In the genomic region with DNA sequence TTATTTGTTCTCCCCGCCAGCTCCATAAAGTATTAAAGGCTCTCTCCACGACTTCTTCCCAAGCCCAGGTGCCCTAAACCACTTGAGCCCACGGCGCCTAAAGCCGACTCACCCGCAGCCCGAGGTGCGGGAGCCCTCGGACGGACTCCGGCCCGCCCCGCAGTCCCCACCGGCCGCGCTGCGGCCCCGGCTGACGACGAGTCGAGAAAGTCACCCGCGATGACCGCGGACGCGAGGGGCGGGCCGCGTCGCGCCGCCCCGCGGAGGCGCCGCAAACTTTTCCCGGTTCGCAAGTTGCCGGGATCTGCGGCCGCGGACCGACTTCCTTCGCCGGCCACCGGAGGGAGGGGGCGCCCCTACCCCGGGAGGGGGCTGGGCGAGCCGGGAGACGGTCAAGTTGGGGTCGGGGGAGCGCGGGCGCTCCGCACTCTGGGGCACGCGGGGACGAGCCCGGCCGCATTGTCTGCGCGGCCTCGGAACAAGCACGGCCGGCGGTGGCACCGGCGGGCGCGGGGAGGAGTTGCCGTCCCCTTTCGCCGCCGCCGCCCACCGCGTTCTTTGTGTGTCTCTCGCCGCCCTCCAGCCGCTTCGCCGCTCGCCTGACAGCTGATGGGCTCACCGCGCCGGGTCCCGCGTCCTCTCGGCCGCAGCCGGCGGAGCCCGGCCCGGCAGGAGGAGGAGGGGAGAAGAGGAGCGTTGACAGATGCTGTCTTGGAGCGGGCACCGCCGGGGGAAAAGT, we compare ENCODE assay signal across 9 cellular contexts.
DNase-seq lines count a peak whose midpoint lies in the region; ATAC-seq and TF ChIP-seq lines count a peak whose summit lies in the region.
"Had no signal": no experiment of that assay in that cellular context is flagged by ENCODE, and none has a peak within 500 bp of the region (broad histone marks: within the 10 kb centered on the region; RNA-seq: fewer than 3 reads in every experiment).

No MANE protein-coding gene starts in this region.

- TF ChIP-seq CTCF in natural killer cell (IDR thresholded peaks at IDR 0.05) = no peak
- TF ChIP-seq CTCF in psoas muscle (IDR thresholded peaks at IDR 0.05) = peak; percentile 33

- H3K36me3 Mint-ChIP-seq in natural killer cell treated with Interleukin-12 subunit alpha and Interleukin-12 subunit beta and Interleukin-15 and Interleukin-18, amount 100 ng/mL, for 72 hours = no peaks in the 10 kb centered on the region
- H3K36me3 Mint-ChIP-seq in natural killer cell = no peaks in the 10 kb centered on the region

- H3K27ac Mint-ChIP-seq in natural killer cell treated with Interleukin-12 subunit alpha and Interleukin-12 subunit beta and Interleukin-15 and Interleukin-18, amount 100 ng/mL, for 72 hours = no peak overlapping the region
- no peak overlapping the region for H3K27ac Mint-ChIP-seq in natural killer cell

- peak overlapping the region; percentile 69 for H3K27ac ChIP-seq in adipose tissue (ENCODE audit: low read depth, low read length)
- peak overlapping the region; percentile 92 for H3K27ac ChIP-seq in right cardiac atrium (ENCODE audit: low read length)
- peak overlapping the region; percentile 95 for H3K27ac ChIP-seq in psoas muscle
- H3K27ac ChIP-seq: neutrophil had no signal

- H3K4me3 ChIP-seq in right cardiac atrium (ENCODE audit: low read length) (peak overlapping the region; percentile 91), psoas muscle (peak overlapping the region; percentile 92)

- H3K4me1 ChIP-seq in right cardiac atrium (ENCODE audit: control insufficient read depth, insufficient read depth, low read length) = peaks cover 4% of the 10 kb centered on the region
- H3K4me1 ChIP-seq in psoas muscle = peaks cover 19% of the 10 kb centered on the region

- H3K4me3 Mint-ChIP-seq in natural killer cell treated with Interleukin-12 subunit alpha and Interleukin-12 subunit beta and Interleukin-15 and Interleukin-18, amount 100 ng/mL, for 72 hours = no peak overlapping the region
- no peak overlapping the region for H3K4me3 Mint-ChIP-seq in natural killer cell

- H3K36me3 ChIP-seq in psoas muscle (ENCODE audit: insufficient read depth in 1 of 2, low read depth in 1 of 2) = peaks cover 4 to 23% of the 10 kb centered on the region in 2 donors
- H3K36me3 ChIP-seq: neutrophil had no signal

- H3K4me1 Mint-ChIP-seq in natural killer cell treated with Interleukin-12 subunit alpha and Interleukin-12 subunit beta and Interleukin-15 and Interleukin-18, amount 100 ng/mL, for 72 hours (ENCODE audit: low read depth in 2 of 2) = no peaks in the 10 kb centered on the region
- no peaks in the 10 kb centered on the region for H3K4me1 Mint-ChIP-seq in natural killer cell

- peaks cover 19 to 28% of the 10 kb centered on the region in 2 donors for H3K27me3 Mint-ChIP-seq in natural killer cell treated with Interleukin-12 subunit alpha and Interleukin-12 subunit beta and Interleukin-15 and Interleukin-18, amount 100 ng/mL, for 72 hours
- peaks cover 29 to 45% of the 10 kb centered on the region in 2 donors for H3K27me3 Mint-ChIP-seq in natural killer cell (ENCODE audit: low read depth in 2 of 2)

- H3K27me3 ChIP-seq in right cardiac atrium (ENCODE audit: control insufficient read depth, insufficient read depth) = no peaks in the 10 kb centered on the region
- H3K27me3 ChIP-seq in psoas muscle (ENCODE audit: insufficient read depth in 3 of 3, low read length in 2 of 3) = no peaks in the 10 kb centered on the region

- ATAC-seq in natural killer cell treated with Interleukin-12 subunit alpha and Interleukin-12 subunit beta and Interleukin-15 and Interleukin-18, amount 100 ng/mL, for 72 hours = peak; percentile 29 to 41
- ATAC-seq in natural killer cell (no peak), HG03066 (IDR thresholded peaks at IDR 0.05; ENCODE audit: low read depth, unreplicated experiment) (peak; percentile 45), right cardiac atrium (peak; percentile 79), psoas muscle (peak; percentile 71 to 84 (median 74)), HG03439 (IDR thresholded peaks at IDR 0.05; ENCODE audit: unreplicated experiment) (no peak)

- H3K9me3 ChIP-seq in right cardiac atrium (ENCODE audit: control insufficient read depth, low read length) (no peaks in the 10 kb centered on the region), psoas muscle (no peaks in the 10 kb centered on the region)
- H3K9me3 ChIP-seq: neutrophil had no signal

- H3K9me3 Mint-ChIP-seq in natural killer cell treated with Interleukin-12 subunit alpha and Interleukin-12 subunit beta and Interleukin-15 and Interleukin-18, amount 100 ng/mL, for 72 hours = no peaks in the 10 kb centered on the region
- no peaks in the 10 kb centered on the region for H3K9me3 Mint-ChIP-seq in natural killer cell

- 1 to 2% (median 1%) methylated on average over 68 to 100 of the region's 100 CpGs for WGBS in adipose tissue, 3 donors
- under 1% methylated on average over 100 of the region's 100 CpGs for WGBS in right cardiac atrium
- WGBS in psoas muscle, 3 donors = 0 to 1% (median 0%) methylated on average over 52 to 99 of the region's 100 CpGs

- intact Hi-C loops in natural killer cell (cut with micrococcal nuclease) (no loop called here), right cardiac atrium (cut with DNase I) (no loop called here), psoas muscle (cut with DNase I) (loop anchor here (5.0 kb wide), 1 partner anchor 33 kb away; no protein-coding TSS in a partner anchor)

- DNase-seq in natural killer cell treated with Interleukin-12 subunit alpha and Interleukin-12 subunit beta and Interleukin-15 and Interleukin-18, amount 100 ng/mL, for 72 hours (ENCODE audit: low spot score) = no peak
- DNase-seq in natural killer cell (no peak), right cardiac atrium (peak; percentile 69 to 89 (median 83)), psoas muscle (peak; percentile 67 to 85)
- no peak for DNase-seq in stimulated activated CD8-positive, alpha-beta memory T cell treated with anti-CD3 and anti-CD28 coated beads, Interleukin-4, amount 100 ng/mL, for 48 hours

Comparison
In these comparisons a context has a peak if more than half of its experiments do, and no peak if none do; other contexts are left out.
1. ATAC-seq: peak in natural killer cell treated with Interleukin-12 subunit alpha and Interleukin-12 subunit beta and Interleukin-15 and Interleukin-18, amount 100 ng/mL, for 72 hours (2 of 2), HG03066 (single experiment), right cardiac atrium (2 of 2) and psoas muscle (4 of 4); none in natural killer cell (0 of 3) and HG03439 (single experiment).
2. DNase-seq: peak in right cardiac atrium (3 of 3) and psoas muscle (2 of 2); none in natural killer cell treated with Interleukin-12 subunit alpha and Interleukin-12 subunit beta and Interleukin-15 and Interleukin-18, amount 100 ng/mL, for 72 hours (single experiment), natural killer cell (single experiment) and stimulated activated CD8-positive, alpha-beta memory T cell treated with anti-CD3 and anti-CD28 coated beads, Interleukin-4, amount 100 ng/mL, for 48 hours (single experiment).
3. intact Hi-C loops: an anchor here in psoas muscle (5.0 kb wide); none called in natural killer cell and right cardiac atrium.
4. Peak in every context shown above with its lines, with median percentiles within 50 percentile points of each other: H3K27ac ChIP-seq.